Comparison of ENCODE assay signal across 25 cellular contexts in genomic region chr13:37966266-37966665, GRCh38.
DNase-seq lines count a peak whose midpoint lies in the region; ATAC-seq, FAIRE-seq and TF ChIP-seq lines count a peak whose summit lies in the region.
"Had no signal": no experiment of that assay in that cellular context is flagged by ENCODE, and none has a peak within 500 bp of the region (broad histone marks: within the 10 kb centered on the region; RNA-seq: fewer than 3 reads in every experiment).

No MANE protein-coding gene starts in this region.

- H3K23ac ChIP-seq in trophoblast cell (ENCODE audit: low read length): no peak overlapping the region

- H4K91ac ChIP-seq in trophoblast cell (ENCODE audit: low read depth, low read length): no peak overlapping the region

- H3K27me3 ChIP-seq in PC-3 (ENCODE audit: low read length) (no peaks in the 10 kb centered on the region), foreskin keratinocyte (no peaks in the 10 kb centered on the region), trophoblast cell (ENCODE audit: insufficient read depth, low read length) (no peaks in the 10 kb centered on the region), SK-N-SH (ENCODE audit: insufficient read depth) (no peaks in the 10 kb centered on the region)
- H3K27me3 ChIP-seq: SJSA1 had no signal

- no peak overlapping the region for H3K14ac ChIP-seq in trophoblast cell (ENCODE audit: low read length)

- no TSS peak for BruUV-seq in PC-3 (replicated peaks; lab: Mats Ljungman, UMichigan)

- no peak for TF ChIP-seq RAD21 in SK-N-SH (IDR thresholded peaks at IDR 0.05; ENCODE audit: low read length)

- H3K79me2 ChIP-seq in PC-3 (ENCODE audit: low read length) (no peaks in the 10 kb centered on the region), trophoblast cell (ENCODE audit: control insufficient read depth, insufficient read depth, low read length, poor library complexity) (no peaks in the 10 kb centered on the region), SK-N-SH (ENCODE audit: insufficient read depth) (no peaks in the 10 kb centered on the region)

- H4K12ac ChIP-seq in trophoblast cell (ENCODE audit: low read depth, low read length): no peak overlapping the region

- no peaks in the 10 kb centered on the region for H4K20me1 ChIP-seq in PC-3 (ENCODE audit: low read length)
- H4K20me1 ChIP-seq in SK-N-SH (ENCODE audit: insufficient read depth): no peaks in the 10 kb centered on the region

- H3K4me1 ChIP-seq in PC-3 (ENCODE audit: insufficient read depth, low read length) (no peaks in the 10 kb centered on the region), foreskin keratinocyte (no peaks in the 10 kb centered on the region), trophoblast cell (ENCODE audit: control insufficient read depth in 1 of 2, insufficient read depth in 2 of 2, low read length in 2 of 2) (no peaks in the 10 kb centered on the region), SK-N-SH (ENCODE audit: control insufficient read depth in 1 of 2, insufficient read depth in 2 of 2, low read depth in 1 of 2, low read length in 1 of 2) (no peaks in the 10 kb centered on the region)
- H3K4me1 ChIP-seq: SJSA1 had no signal

- WGBS in trophoblast cell (ENCODE audit: extremely low coverage, insufficient coverage, insufficient read length): no CpG with 5 or more reads among the region's 1 CpG
- 0% methylated on average over 1 of the region's 1 CpG for WGBS in SK-N-SH (ENCODE audit: low lambda C conversion rate)

- H2BK120ac ChIP-seq in trophoblast cell (ENCODE audit: insufficient read depth, low read length, poor library complexity): no peak overlapping the region

- no peak overlapping the region for H2AFZ ChIP-seq in PC-3 (ENCODE audit: low read length)
- H2AFZ ChIP-seq in trophoblast cell (ENCODE audit: insufficient read depth, low read length, poor library complexity): no peak overlapping the region
- H2AFZ ChIP-seq in SK-N-SH (ENCODE audit: low read depth): no peak overlapping the region
- H2AFZ ChIP-seq: GM23338 had no signal

- TF ChIP-seq CTCF in PC-3 (conservative IDR thresholded peaks at IDR 0.05; ENCODE audit: low read depth, low read length) (no peak), foreskin keratinocyte (conservative IDR thresholded peaks at IDR 0.05) (no peak), SK-N-SH (IDR thresholded peaks at IDR 0.05) (no peak)

- FAIRE-seq in GM19239 (lab: Jason Lieb, UNC): no peak
- FAIRE-seq: GM18507 had no signal

- H3K4ac ChIP-seq in trophoblast cell (ENCODE audit: low read depth, low read length): no peak overlapping the region

- no peak overlapping the region for H2BK5ac ChIP-seq in trophoblast cell (ENCODE audit: low read depth, low read length, poor library complexity)

- POLR2A ChIA-PET in PC-3 (lab: Charles Lee; ENCODE audit: unreplicated experiment): no interaction called here
- POLR2A ChIA-PET in SK-N-SH (lab: Yijun Ruan, JAX): no interaction called here

- H3F3A ChIP-seq in PC-3 (ENCODE audit: low read length, unreplicated experiment) (no peaks in the 10 kb centered on the region), SK-N-SH (replicated peaks; ENCODE audit: insufficient read depth) (no peaks in the 10 kb centered on the region)

- no peak overlapping the region for H2AK5ac ChIP-seq in trophoblast cell (ENCODE audit: low read length)

- H3K9ac ChIP-seq in PC-3 (ENCODE audit: low read length) (no peak overlapping the region), trophoblast cell (ENCODE audit: low read length) (no peak overlapping the region), SK-N-SH (no peak overlapping the region)

- no peaks in the 10 kb centered on the region for H3K79me1 ChIP-seq in trophoblast cell (ENCODE audit: low read length)

- intact Hi-C loops in PC-3 (cut with micrococcal nuclease): no loop called here

- H3K4me3 ChIP-seq in PC-3 (ENCODE audit: low read length) (no peak overlapping the region), trophoblast cell (ENCODE audit: low read depth, low read length) (no peak overlapping the region), SK-N-SH (ENCODE audit: low read depth in 2 of 2, low read length in 1 of 2) (no peak overlapping the region)
- H3K4me3 ChIP-seq: GM23338, SJSA1 had no signal

- ATAC-seq in PC-3: no peak
- ATAC-seq in foreskin keratinocyte: no peak
- ATAC-seq in HG02759 (IDR thresholded peaks at IDR 0.05; ENCODE audit: unreplicated experiment): no peak
- ATAC-seq: GM23338 had no signal

- H3K36me3 ChIP-seq in PC-3 (ENCODE audit: low read depth, low read length) (no peaks in the 10 kb centered on the region), trophoblast cell (ENCODE audit: control insufficient read depth in 1 of 2, insufficient read depth in 2 of 2, low read length in 2 of 2) (no peaks in the 10 kb centered on the region), SK-N-SH (replicated peaks in 1 of 2; ENCODE audit: control insufficient read depth in 1 of 2, insufficient read depth in 2 of 2, low read length in 1 of 2) (no peaks in the 10 kb centered on the region)
- H3K36me3 ChIP-seq: SJSA1 had no signal

- no peak for TF ChIP-seq EP300 in SK-N-SH (IDR thresholded peaks at IDR 0.05; ENCODE audit: borderline replicate concordance in 1 of 2, low read depth in 1 of 2, low read length in 1 of 2)

- H3K18ac ChIP-seq in trophoblast cell (ENCODE audit: low read length): no peak overlapping the region

- no peak overlapping the region for H3K27ac ChIP-seq in PC-3 (ENCODE audit: low read length)
- no peak overlapping the region for H3K27ac ChIP-seq in foreskin keratinocyte
- no peak overlapping the region for H3K27ac ChIP-seq in trophoblast cell (ENCODE audit: low read depth, low read length)
- H3K27ac ChIP-seq in SK-N-SH (ENCODE audit: low read depth in 2 of 2, low read length in 1 of 2): no peak overlapping the region
- H3K27ac ChIP-seq: SJSA1 had no signal

- H4K8ac ChIP-seq in trophoblast cell (ENCODE audit: low read depth, low read length): no peak overlapping the region

- CTCF ChIA-PET in PC-3 (lab: Charles Lee) (no interaction called here), SK-N-SH (lab: Yijun Ruan, JAX) (no interaction called here)

- H3K4me2 ChIP-seq in PC-3 (ENCODE audit: low read length) (no peak overlapping the region), trophoblast cell (ENCODE audit: low read length) (no peak overlapping the region), SK-N-SH (no peak overlapping the region)
- H3K4me2 ChIP-seq: GM23338 had no signal

- H2BK12ac ChIP-seq in trophoblast cell (ENCODE audit: low read length): no peak overlapping the region

- no peaks in the 10 kb centered on the region for H3K9me2 ChIP-seq in PC-3 (replicated peaks; ENCODE audit: low read length)
- no peaks in the 10 kb centered on the region for H3K9me2 ChIP-seq in SK-N-SH

- H3K9me3 ChIP-seq in PC-3 (ENCODE audit: low read length) (no peaks in the 10 kb centered on the region), trophoblast cell (ENCODE audit: insufficient read depth, low read depth, low read length) (no peaks in the 10 kb centered on the region), SK-N-SH (no peaks in the 10 kb centered on the region)
- H3K9me3 ChIP-seq: SJSA1 had no signal

- DNase-seq in EL: peak; percentile 27
- DNase-seq in PC-3: peak; percentile 26
- peak; percentile 16 to 39 for DNase-seq in foreskin keratinocyte
- DNase-seq in trophoblast cell: peak; percentile 18 to 85
- no peak for DNase-seq in SK-N-SH
- no peak for DNase-seq in GM19239 (ENCODE audit: insufficient read length, low spot score)
- DNase-seq in AG08396 (ENCODE audit: low spot score): no peak
- DNase-seq: DMS153, DND-41, H9, KG1, NCI-H1092, NCI-H1417 treated with DMSO at 0.1 percent for 48 hours, NCI-H1694 treated with DMSO at 0.1 percent for 48 hours, NCI-H2081, NCI-H2171, NCI-H345, NCI-H524, NCI-H748 treated with DMSO at 0.1 percent for 48 hours, Right ventricle myocardium superior, RPMI8226 had no signal

TF ChIP-seq in SK-N-SH, 30 proteins besides CTCF, POLR2A, EP300 and RAD21 (continues in another document):
- TF ChIP-seq RXRA (IDR thresholded peaks at IDR 0.05; ENCODE audit: borderline replicate concordance, low read depth) (no peak), MXI1 (IDR thresholded peaks at IDR 0.05; ENCODE audit: low read depth, low read length) (no peak), GABPA (IDR thresholded peaks at IDR 0.05; ENCODE audit: low read depth) (no peak), FOXJ3 (CRISPR knock-in tag; IDR thresholded peaks at IDR 0.05) (no peak), PBX3 (IDR thresholded peaks at IDR 0.05) (no peak), USF1 (IDR thresholded peaks at IDR 0.05; ENCODE audit: borderline replicate concordance, low read depth) (no peak), SIN3A (IDR thresholded peaks at IDR 0.05; ENCODE audit: borderline replicate concordance, low read depth, low read length) (no peak), MEF2A (IDR thresholded peaks at IDR 0.05; ENCODE audit: borderline replicate concordance, low read depth) (no peak), TCF12 (IDR thresholded peaks at IDR 0.05) (no peak)

Comparison
In these comparisons a context has a peak if more than half of its experiments do, and no peak if none do; other contexts are left out.
1. DNase-seq: peak in EL (single experiment), PC-3 (single experiment), foreskin keratinocyte (2 of 2) and trophoblast cell (2 of 2); none in SK-N-SH (single experiment), GM19239 (single experiment) and AG08396 (single experiment).